1 cellular context compared by ENCODE assay signal in genomic region chr17:32553168-32553567, GRCh38.
TF ChIP-seq lines count a peak whose summit lies in the region.

No MANE protein-coding gene starts in this region.

TF ChIP-seq in GM12878, 131 proteins besides CTCF, POLR2A, EP300 and RAD21 (continued from another document):
- TF ChIP-seq SIN3A (IDR thresholded peaks at IDR 0.05; ENCODE audit: low read depth, low read length) = no peak
- TF ChIP-seq ZZZ3 (IDR thresholded peaks at IDR 0.05; ENCODE audit: control insufficient read depth, insufficient read length, low read depth) = no peak
- no peak for TF ChIP-seq DPF2 (IDR thresholded peaks at IDR 0.05)
- TF ChIP-seq ZNF592 (IDR thresholded peaks at IDR 0.05) = no peak
